Comparison of ENCODE assay signal across 8 cellular contexts in genomic region chr9:68584110-68585033, GRCh38. TPM values are rescaled to one million over a fixed set of nuclear protein-coding genes. Genes with fewer than 3 reads are reported as not detected.
A peak's percentile ranks its signal among the peaks of the same experiment; 100 is the strongest.
DNase-seq lines count a peak whose midpoint lies in the region; ATAC-seq and TF ChIP-seq lines count a peak whose summit lies in the region.

No MANE protein-coding gene starts in this region.

- H3K4me2 ChIP-seq in MM.1S (ENCODE audit: low read depth, low read length) = peak overlapping the region; percentile 22; the same call in 1 of the 2 replicates

- no peaks in the 10 kb centered on the region for H3K36me3 ChIP-seq in HAP-1 (replicated peaks)
- no peaks in the 10 kb centered on the region for H3K36me3 ChIP-seq in MM.1S (replicated peaks; ENCODE audit: insufficient read depth, low read length)
- no peaks in the 10 kb centered on the region for H3K36me3 ChIP-seq in gastroesophageal sphincter
- no peaks in the 10 kb centered on the region for H3K36me3 ChIP-seq in ovary
- H3K36me3 ChIP-seq in tibial nerve = no peaks in the 10 kb centered on the region

- TF ChIP-seq CTCF in MM.1S (IDR thresholded peaks at IDR 0.05; ENCODE audit: low read length) (peak; percentile 100), gastroesophageal sphincter (IDR thresholded peaks at IDR 0.05) (peak; percentile 94 to 99 (median 96)), ovary (IDR thresholded peaks at IDR 0.05) (peak; percentile 53 to 66 (median 66)), tibial nerve (IDR thresholded peaks at IDR 0.05) (peak; percentile 82 to 99 (median 89))

- no peak overlapping the region for H3K9ac ChIP-seq in MM.1S (ENCODE audit: low read length)

- H3K4me1 ChIP-seq in HAP-1 (no peaks in the 10 kb centered on the region), MM.1S (ENCODE audit: low read length) (0 out of 2 replicates have a peak, but pooled peaks cover 4% of the 10 kb centered on the region), gastroesophageal sphincter (peaks cover 0 to 12% (median 0%) of the 10 kb centered on the region in 3 donors), ovary (ENCODE audit: insufficient read depth) (no peaks in the 10 kb centered on the region), tibial nerve (peaks cover 0 to 6% (median 0%) of the 10 kb centered on the region in 4 donors)

- H2AFZ ChIP-seq in MM.1S (ENCODE audit: low read length) = peak overlapping the region; percentile 4; the same call in 1 of the 2 replicates

- ATAC-seq in gastroesophageal sphincter = peak; percentile 89

- TF ChIP-seq POLR2A in gastroesophageal sphincter (IDR thresholded peaks at IDR 0.05) (no peak), ovary (IDR thresholded peaks at IDR 0.05) (no peak), tibial nerve (IDR thresholded peaks at IDR 0.05) (no peak)

- TF ChIP-seq EP300 in gastroesophageal sphincter (IDR thresholded peaks at IDR 0.05) = no peak
- TF ChIP-seq EP300 in ovary (IDR thresholded peaks at IDR 0.05) = no peak
- no peak for TF ChIP-seq EP300 in tibial nerve (IDR thresholded peaks at IDR 0.05)

- no peaks in the 10 kb centered on the region for H3K9me3 ChIP-seq in HAP-1
- no peaks in the 10 kb centered on the region for H3K9me3 ChIP-seq in MM.1S (replicated peaks; ENCODE audit: insufficient read depth, low read length)
- peaks cover 0 to 4% (median 0%) of the 10 kb centered on the region in 3 donors for H3K9me3 ChIP-seq in gastroesophageal sphincter
- H3K9me3 ChIP-seq in ovary = no peaks in the 10 kb centered on the region
- peaks cover 0 to 11% (median 2%) of the 10 kb centered on the region in 4 donors for H3K9me3 ChIP-seq in tibial nerve

- H3K27me3 ChIP-seq in HAP-1 (ENCODE audit: low read depth) (no peaks in the 10 kb centered on the region), MM.1S (replicated peaks; ENCODE audit: insufficient read depth, low read length) (no peaks in the 10 kb centered on the region), gastroesophageal sphincter (no peaks in the 10 kb centered on the region), ovary (no peaks in the 10 kb centered on the region), tibial nerve (no peaks in the 10 kb centered on the region)

- no peaks in the 10 kb centered on the region for H3K9me2 ChIP-seq in MM.1S (replicated peaks; ENCODE audit: insufficient read depth, low read length)

- intact Hi-C loops in ovary (cut with DNase I) = loop anchor here in 1 of 4 donors (10.0 kb wide), 3 partner anchors 370 to 440 kb away; no protein-coding TSS in a partner anchor

- H3K27ac ChIP-seq in MM.1S (ENCODE audit: low read length) = no peak overlapping the region
- H3K27ac ChIP-seq in gastroesophageal sphincter = no peak overlapping the region
- no peak overlapping the region for H3K27ac ChIP-seq in ovary
- H3K27ac ChIP-seq in tibial nerve = no peak overlapping the region

- in situ Hi-C loops in HAP-1 (cut with MboI; ENCODE audit: low sequenced_read_pairs) = loop anchor here (5.0 to 25.0 kb wide), 3 partner anchors 103 to 418 kb away; no protein-coding TSS in a partner anchor

- DNase-seq in GDM1 (lab: John Stamatoyannopoulos, UW) (peak; percentile 75), HAP-1 (ENCODE audit: low spot score in 2 of 2) (peak; percentile 73 to 91), MM.1S (peak; percentile 93), SIG-M5 (lab: John Stamatoyannopoulos, UW) (peak; percentile 17), ovary (peak; percentile 59 to 78 (median 74)), tibial nerve (ENCODE audit: low spot score in 2 of 2) (peak; percentile 49 to 68)
- peak; percentile 89 for DNase-seq in activated effector memory CD4-positive, alpha-beta T cell treated with anti-CD3 and anti-CD28 coated beads, Interleukin-2, amount 50 U/mL, for 16 hours

- no peaks in the 10 kb centered on the region for H4K20me1 ChIP-seq in MM.1S (ENCODE audit: insufficient read depth, low read length)

- no peak overlapping the region for H3K4me3 ChIP-seq in HAP-1
- no peak overlapping the region for H3K4me3 ChIP-seq in MM.1S (ENCODE audit: low read length)
- no peak overlapping the region for H3K4me3 ChIP-seq in gastroesophageal sphincter
- no peak overlapping the region for H3K4me3 ChIP-seq in ovary
- H3K4me3 ChIP-seq in tibial nerve = no peak overlapping the region

- no peaks in the 10 kb centered on the region for H3F3A ChIP-seq in MM.1S (ENCODE audit: insufficient read depth, low read length)

- WGBS in gastroesophageal sphincter (ENCODE audit: low coverage in 1 of 2), 2 donors = 17 to 23% methylated on average over 6 to 15 of the region's 16 CpGs
- WGBS in ovary, 3 donors = 16 to 21% (median 18%) methylated on average over 16 of the region's 16 CpGs
- 23% methylated on average over 16 of the region's 16 CpGs for WGBS in tibial nerve, 2 donors

- no peaks in the 10 kb centered on the region for H3K79me2 ChIP-seq in MM.1S (ENCODE audit: low read length)

RNA-seq across cellular contexts. Expression of gene TMEM252, which starts 43.7 kb away (rescaled TPM):
- total RNA-seq in gastroesophageal sphincter (under 1 TPM in 1 of 4 donors, not detected in 3; 0.67 TPM), ovary (under 1 TPM in 1 of 7 donors, not detected in 6; 0.24 TPM), tibial nerve (not detected)
- not detected for polyA plus RNA-seq in ovary

Comparison
In these comparisons a context has a peak if more than half of its experiments do, and no peak if none do; other contexts are left out.
1. DNase-seq: peak in every context shown above with its lines; median percentile 93 in MM.1S; 89 in activated effector memory CD4-positive, alpha-beta T cell treated with anti-CD3 and anti-CD28 coated beads, Interleukin-2, amount 50 U/mL, for 16 hours; 82 in HAP-1; 75 in GDM1; 74 in ovary; 58 in tibial nerve; 17 in SIG-M5.